In the genomic region with DNA sequence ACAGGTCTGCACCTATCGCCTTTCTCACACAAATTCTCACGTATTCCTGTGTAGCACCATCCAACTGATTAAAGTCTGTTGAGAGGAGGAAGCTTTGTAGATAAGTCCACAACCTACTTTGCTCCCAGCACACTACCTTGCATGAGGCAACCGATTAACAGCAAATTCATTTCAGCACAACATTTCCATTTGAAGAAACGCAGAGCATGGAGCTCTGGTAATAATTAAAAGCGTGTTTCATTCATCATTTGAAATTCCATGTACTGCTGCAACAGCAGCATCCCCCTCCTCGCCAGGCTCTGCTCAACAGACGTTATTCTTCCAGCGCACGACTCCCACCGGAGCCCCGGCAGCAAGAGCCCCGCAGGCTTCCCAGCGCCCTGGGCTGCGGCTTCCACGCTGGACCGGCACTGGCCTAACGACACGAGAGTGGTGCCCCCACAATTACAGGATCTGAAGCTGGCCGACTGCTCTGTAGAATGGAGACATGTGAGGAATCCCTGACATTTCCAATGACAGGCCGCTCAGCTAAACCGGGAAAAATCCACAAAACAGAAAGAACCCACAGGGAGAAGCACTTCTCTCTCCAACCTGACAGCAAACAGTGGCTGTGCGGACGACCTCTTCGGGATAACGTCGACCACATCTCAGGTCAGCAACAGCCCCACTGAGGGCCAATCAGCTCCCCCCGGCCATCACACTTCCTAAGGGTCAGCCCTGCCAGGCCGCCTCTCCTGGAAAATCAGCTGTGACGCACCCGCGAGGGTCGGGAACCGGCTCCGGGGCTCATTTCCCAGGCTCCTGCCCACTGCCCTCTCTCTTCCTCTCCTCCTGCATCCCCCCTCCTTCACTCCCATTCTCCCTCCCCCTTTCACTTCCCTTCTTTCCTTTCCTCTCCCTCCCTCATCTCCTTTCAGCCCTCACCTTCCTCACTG, we compare ENCODE assay signal across 1 cellular context.
TF ChIP-seq lines count a peak whose summit lies in the region.

No MANE protein-coding gene starts in this region.

TF ChIP-seq in H1, 55 proteins besides CTCF, POLR2A, EP300 and RAD21 (continued from another document):
- no peak for TF ChIP-seq EZH2 (IDR thresholded peaks at IDR 0.05; ENCODE audit: low read depth, low read length, severe bottlenecking)
- TF ChIP-seq GTF2F1 (IDR thresholded peaks at IDR 0.05; ENCODE audit: borderline replicate concordance, low read depth, low read length) = no peak
- no peak for TF ChIP-seq CHD1 (IDR thresholded peaks at IDR 0.05; ENCODE audit: low read depth, low read length)
- no peak for TF ChIP-seq CHD2 (IDR thresholded peaks at IDR 0.05; ENCODE audit: low read length)
- TF ChIP-seq SRF (IDR thresholded peaks at IDR 0.05; ENCODE audit: low read depth, low read length) = no peak
- TF ChIP-seq HDAC2 (IDR thresholded peaks at IDR 0.05; ENCODE audit: borderline replicate concordance in 1 of 2, low read depth in 2 of 2, low read length in 2 of 2) = no peak
- TF ChIP-seq NANOG (IDR thresholded peaks at IDR 0.05; ENCODE audit: insufficient read depth, low read depth, low read length, poor library complexity, severe bottlenecking) = no peak
- TF ChIP-seq ASH2L (IDR thresholded peaks at IDR 0.05; ENCODE audit: low read length) = no peak
- TF ChIP-seq, protein P1, sequence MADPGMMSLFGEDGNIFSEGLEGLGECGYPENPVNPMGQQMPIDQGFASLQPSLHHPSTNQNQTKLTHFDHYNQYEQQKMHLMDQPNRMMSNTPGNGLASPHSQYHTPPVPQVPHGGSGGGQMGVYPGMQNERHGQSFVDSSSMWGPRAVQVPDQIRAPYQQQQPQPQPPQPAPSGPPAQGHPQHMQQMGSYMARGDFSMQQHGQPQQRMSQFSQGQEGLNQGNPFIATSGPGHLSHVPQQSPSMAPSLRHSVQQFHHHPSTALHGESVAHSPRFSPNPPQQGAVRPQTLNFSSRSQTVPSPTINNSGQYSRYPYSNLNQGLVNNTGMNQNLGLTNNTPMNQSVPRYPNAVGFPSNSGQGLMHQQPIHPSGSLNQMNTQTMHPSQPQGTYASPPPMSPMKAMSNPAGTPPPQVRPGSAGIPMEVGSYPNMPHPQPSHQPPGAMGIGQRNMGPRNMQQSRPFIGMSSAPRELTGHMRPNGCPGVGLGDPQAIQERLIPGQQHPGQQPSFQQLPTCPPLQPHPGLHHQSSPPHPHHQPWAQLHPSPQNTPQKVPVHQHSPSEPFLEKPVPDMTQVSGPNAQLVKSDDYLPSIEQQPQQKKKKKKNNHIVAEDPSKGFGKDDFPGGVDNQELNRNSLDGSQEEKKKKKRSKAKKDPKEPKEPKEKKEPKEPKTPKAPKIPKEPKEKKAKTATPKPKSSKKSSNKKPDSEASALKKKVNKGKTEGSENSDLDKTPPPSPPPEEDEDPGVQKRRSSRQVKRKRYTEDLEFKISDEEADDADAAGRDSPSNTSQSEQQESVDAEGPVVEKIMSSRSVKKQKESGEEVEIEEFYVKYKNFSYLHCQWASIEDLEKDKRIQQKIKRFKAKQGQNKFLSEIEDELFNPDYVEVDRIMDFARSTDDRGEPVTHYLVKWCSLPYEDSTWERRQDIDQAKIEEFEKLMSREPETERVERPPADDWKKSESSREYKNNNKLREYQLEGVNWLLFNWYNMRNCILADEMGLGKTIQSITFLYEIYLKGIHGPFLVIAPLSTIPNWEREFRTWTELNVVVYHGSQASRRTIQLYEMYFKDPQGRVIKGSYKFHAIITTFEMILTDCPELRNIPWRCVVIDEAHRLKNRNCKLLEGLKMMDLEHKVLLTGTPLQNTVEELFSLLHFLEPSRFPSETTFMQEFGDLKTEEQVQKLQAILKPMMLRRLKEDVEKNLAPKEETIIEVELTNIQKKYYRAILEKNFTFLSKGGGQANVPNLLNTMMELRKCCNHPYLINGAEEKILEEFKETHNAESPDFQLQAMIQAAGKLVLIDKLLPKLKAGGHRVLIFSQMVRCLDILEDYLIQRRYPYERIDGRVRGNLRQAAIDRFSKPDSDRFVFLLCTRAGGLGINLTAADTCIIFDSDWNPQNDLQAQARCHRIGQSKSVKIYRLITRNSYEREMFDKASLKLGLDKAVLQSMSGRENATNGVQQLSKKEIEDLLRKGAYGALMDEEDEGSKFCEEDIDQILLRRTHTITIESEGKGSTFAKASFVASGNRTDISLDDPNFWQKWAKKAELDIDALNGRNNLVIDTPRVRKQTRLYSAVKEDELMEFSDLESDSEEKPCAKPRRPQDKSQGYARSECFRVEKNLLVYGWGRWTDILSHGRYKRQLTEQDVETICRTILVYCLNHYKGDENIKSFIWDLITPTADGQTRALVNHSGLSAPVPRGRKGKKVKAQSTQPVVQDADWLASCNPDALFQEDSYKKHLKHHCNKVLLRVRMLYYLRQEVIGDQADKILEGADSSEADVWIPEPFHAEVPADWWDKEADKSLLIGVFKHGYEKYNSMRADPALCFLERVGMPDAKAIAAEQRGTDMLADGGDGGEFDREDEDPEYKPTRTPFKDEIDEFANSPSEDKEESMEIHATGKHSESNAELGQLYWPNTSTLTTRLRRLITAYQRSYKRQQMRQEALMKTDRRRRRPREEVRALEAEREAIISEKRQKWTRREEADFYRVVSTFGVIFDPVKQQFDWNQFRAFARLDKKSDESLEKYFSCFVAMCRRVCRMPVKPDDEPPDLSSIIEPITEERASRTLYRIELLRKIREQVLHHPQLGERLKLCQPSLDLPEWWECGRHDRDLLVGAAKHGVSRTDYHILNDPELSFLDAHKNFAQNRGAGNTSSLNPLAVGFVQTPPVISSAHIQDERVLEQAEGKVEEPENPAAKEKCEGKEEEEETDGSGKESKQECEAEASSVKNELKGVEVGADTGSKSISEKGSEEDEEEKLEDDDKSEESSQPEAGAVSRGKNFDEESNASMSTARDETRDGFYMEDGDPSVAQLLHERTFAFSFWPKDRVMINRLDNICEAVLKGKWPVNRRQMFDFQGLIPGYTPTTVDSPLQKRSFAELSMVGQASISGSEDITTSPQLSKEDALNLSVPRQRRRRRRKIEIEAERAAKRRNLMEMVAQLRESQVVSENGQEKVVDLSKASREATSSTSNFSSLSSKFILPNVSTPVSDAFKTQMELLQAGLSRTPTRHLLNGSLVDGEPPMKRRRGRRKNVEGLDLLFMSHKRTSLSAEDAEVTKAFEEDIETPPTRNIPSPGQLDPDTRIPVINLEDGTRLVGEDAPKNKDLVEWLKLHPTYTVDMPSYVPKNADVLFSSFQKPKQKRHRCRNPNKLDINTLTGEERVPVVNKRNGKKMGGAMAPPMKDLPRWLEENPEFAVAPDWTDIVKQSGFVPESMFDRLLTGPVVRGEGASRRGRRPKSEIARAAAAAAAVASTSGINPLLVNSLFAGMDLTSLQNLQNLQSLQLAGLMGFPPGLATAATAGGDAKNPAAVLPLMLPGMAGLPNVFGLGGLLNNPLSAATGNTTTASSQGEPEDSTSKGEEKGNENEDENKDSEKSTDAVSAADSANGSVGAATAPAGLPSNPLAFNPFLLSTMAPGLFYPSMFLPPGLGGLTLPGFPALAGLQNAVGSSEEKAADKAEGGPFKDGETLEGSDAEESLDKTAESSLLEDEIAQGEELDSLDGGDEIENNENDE (IDR thresholded peaks at IDR 0.05; ENCODE audit: insufficient replicate concordance, low read length) = no peak
- TF ChIP-seq CBX5 (IDR thresholded peaks at IDR 0.05; ENCODE audit: low read depth, low read length) = no peak
TF ChIP-seq in H1: peak in this region for 0.
